18 cellular contexts compared by ENCODE assay signal in the genomic region with DNA sequence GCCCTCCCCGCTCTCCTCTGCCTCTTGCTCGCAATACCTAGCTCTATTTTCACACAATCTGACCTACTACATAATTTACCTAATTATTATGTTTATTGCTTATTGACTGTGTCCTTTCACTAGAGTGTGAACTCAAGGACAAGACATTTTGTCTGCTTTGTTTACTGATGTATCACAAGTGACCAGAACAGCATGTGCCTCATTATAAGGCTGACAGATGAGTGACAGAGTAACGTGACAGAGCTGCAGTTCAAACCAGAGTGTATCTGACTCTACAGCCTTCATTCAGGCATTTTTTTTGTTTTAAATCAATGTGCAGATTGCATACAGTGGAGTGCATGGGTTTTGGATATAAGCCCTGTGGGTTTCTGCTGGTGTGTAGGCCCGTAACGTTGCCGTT.
DNase-seq lines count a peak whose midpoint lies in the region; ATAC-seq and TF ChIP-seq lines count a peak whose summit lies in the region.
"Had no signal": no experiment of that assay in that cellular context is flagged by ENCODE, and none has a peak within 500 bp of the region (broad histone marks: within the 10 kb centered on the region; RNA-seq: fewer than 3 reads in every experiment).

No MANE protein-coding gene starts in this region.

- H3K4me3 ChIP-seq in osteoblast (ENCODE audit: insufficient read depth, low read length) = no peak overlapping the region
- H3K4me3 ChIP-seq: A549, Peyer's patch, SJSA1 had no signal

- peaks cover 69% of the 10 kb centered on the region for H3K4me1 Mint-ChIP-seq in activated T-cell treated with anti-CD3 and anti-CD28 coated beads, Interleukin-2, amount 50 U/mL, for 24 hours (ENCODE audit: low read depth)
- H3K4me1 Mint-ChIP-seq in CD4-positive, alpha-beta T cell (ENCODE audit: low read depth) = peaks cover 68% of the 10 kb centered on the region
- peaks cover 6% of the 10 kb centered on the region for H3K4me1 Mint-ChIP-seq in glutamatergic neuron (ENCODE audit: low read depth, unreplicated experiment)
- H3K4me1 Mint-ChIP-seq in natural killer cell treated with Interleukin-12 subunit alpha and Interleukin-12 subunit beta and Interleukin-15 and Interleukin-18, amount 100 ng/mL, for 72 hours (ENCODE audit: low read depth in 2 of 2) = peaks cover 29 to 39% of the 10 kb centered on the region in 2 donors

- no peak overlapping the region for H2AFZ ChIP-seq in osteoblast (ENCODE audit: low read length)

- no peak overlapping the region for H3K27ac ChIP-seq in CD4-positive, alpha-beta T cell (ENCODE audit: low read depth, low read length)
- H3K27ac ChIP-seq in osteoblast (ENCODE audit: low read depth, low read length) = no peak overlapping the region
- H3K27ac ChIP-seq: A549, Peyer's patch, SJSA1 had no signal

- peak overlapping the region; percentile 5 for H3K27ac Mint-ChIP-seq in activated T-cell treated with anti-CD3 and anti-CD28 coated beads, Interleukin-2, amount 50 U/mL, for 24 hours
- H3K27ac Mint-ChIP-seq in CD4-positive, alpha-beta T cell = peak overlapping the region; percentile 49
- no peak overlapping the region for H3K27ac Mint-ChIP-seq in glutamatergic neuron (ENCODE audit: unreplicated experiment)
- no peak overlapping the region for H3K27ac Mint-ChIP-seq in natural killer cell treated with Interleukin-12 subunit alpha and Interleukin-12 subunit beta and Interleukin-15 and Interleukin-18, amount 100 ng/mL, for 72 hours

- H3K4me3 Mint-ChIP-seq in activated T-cell treated with anti-CD3 and anti-CD28 coated beads, Interleukin-2, amount 50 U/mL, for 24 hours = no peak overlapping the region
- H3K4me3 Mint-ChIP-seq in CD4-positive, alpha-beta T cell = no peak overlapping the region
- H3K4me3 Mint-ChIP-seq in glutamatergic neuron (ENCODE audit: unreplicated experiment) = peak overlapping the region; percentile 46
- no peak overlapping the region for H3K4me3 Mint-ChIP-seq in natural killer cell treated with Interleukin-12 subunit alpha and Interleukin-12 subunit beta and Interleukin-15 and Interleukin-18, amount 100 ng/mL, for 72 hours

- ATAC-seq in CD4-positive, alpha-beta T cell (ENCODE audit: poor library complexity) = no peak
- ATAC-seq in HG03095 (IDR thresholded peaks at IDR 0.05; ENCODE audit: unreplicated experiment) = no peak
- ATAC-seq in natural killer cell treated with Interleukin-12 subunit alpha and Interleukin-12 subunit beta and Interleukin-15 and Interleukin-18, amount 100 ng/mL, for 72 hours = no peak
- ATAC-seq: A549 had no signal

- CTCF ChIA-PET in CD4-positive, alpha-beta T cell (lab: Charles Lee) = interaction anchor here (1.2 kb wide), 1 partner anchor 12 kb away, joined by 3 read pairs; no protein-coding TSS in a partner anchor

- TF ChIP-seq CTCF in CD4-positive, alpha-beta T cell (IDR thresholded peaks at IDR 0.05) = no peak
- TF ChIP-seq CTCF in glutamatergic neuron (IDR thresholded peaks at IDR 0.05; ENCODE audit: partially characterized antibody, unreplicated experiment) (no peak), osteoblast (IDR thresholded peaks at IDR 0.05; ENCODE audit: extremely low read depth, low read depth, low read length) (no peak)

- H3K9me3 ChIP-seq in CD4-positive, alpha-beta T cell (ENCODE audit: control insufficient read depth, low read length) = no peaks in the 10 kb centered on the region
- no peaks in the 10 kb centered on the region for H3K9me3 ChIP-seq in osteoblast (ENCODE audit: low read depth, low read length)
- H3K9me3 ChIP-seq: A549, Peyer's patch, SJSA1 had no signal

- no peaks in the 10 kb centered on the region for H3K9me3 Mint-ChIP-seq in activated T-cell treated with anti-CD3 and anti-CD28 coated beads, Interleukin-2, amount 50 U/mL, for 24 hours
- no peaks in the 10 kb centered on the region for H3K9me3 Mint-ChIP-seq in CD4-positive, alpha-beta T cell
- H3K9me3 Mint-ChIP-seq in glutamatergic neuron (ENCODE audit: unreplicated experiment) = peaks cover 5% of the 10 kb centered on the region
- H3K9me3 Mint-ChIP-seq in natural killer cell treated with Interleukin-12 subunit alpha and Interleukin-12 subunit beta and Interleukin-15 and Interleukin-18, amount 100 ng/mL, for 72 hours = no peaks in the 10 kb centered on the region

- H3K79me2 ChIP-seq in osteoblast (ENCODE audit: insufficient read depth, low read length) = peaks cover 71% of the 10 kb centered on the region

- no peaks in the 10 kb centered on the region for H3K27me3 Mint-ChIP-seq in activated T-cell treated with anti-CD3 and anti-CD28 coated beads, Interleukin-2, amount 50 U/mL, for 24 hours
- H3K27me3 Mint-ChIP-seq in CD4-positive, alpha-beta T cell = no peaks in the 10 kb centered on the region
- H3K27me3 Mint-ChIP-seq in glutamatergic neuron (ENCODE audit: unreplicated experiment) = peaks cover 2% of the 10 kb centered on the region
- no peaks in the 10 kb centered on the region for H3K27me3 Mint-ChIP-seq in natural killer cell treated with Interleukin-12 subunit alpha and Interleukin-12 subunit beta and Interleukin-15 and Interleukin-18, amount 100 ng/mL, for 72 hours

- no peaks in the 10 kb centered on the region for H3K36me3 ChIP-seq in osteoblast (ENCODE audit: insufficient read depth, low read length)
- H3K36me3 ChIP-seq: Peyer's patch, SJSA1 had no signal

- POLR2A ChIA-PET in CD4-positive, alpha-beta T cell (lab: Charles Lee) = no interaction called here

- DNase-seq in activated T-cell treated with anti-CD3 and anti-CD28 coated beads, Interleukin-2, amount 50 U/mL, for 24 hours = no peak
- DNase-seq in activated T-cell treated with anti-CD3 and anti-CD28 coated beads for 4 hours (no peak), NCI-H1417 (lab: John Stamatoyannopoulos, UW) (peak in 2 of 3 experiments; percentile 48 to 85), glutamatergic neuron (no peak), osteoblast (ENCODE audit: insufficient read length, low spot score, missing footprints) (no peak)
- no peak for DNase-seq in CD4-positive, alpha-beta T cell
- no peak for DNase-seq in natural killer cell treated with Interleukin-12 subunit alpha and Interleukin-12 subunit beta and Interleukin-15 and Interleukin-18, amount 100 ng/mL, for 72 hours (ENCODE audit: low spot score)
- DNase-seq: DMS79 treated with DMSO at 0.1 percent for 48 hours; KG1; MV-4-11; NCI-H2029; NCI-H2171; NCI-H526 treated with DMSO at 0.1 percent for 48 hours; NK-92 treated with Interleukin-12 subunit alpha and Interleukin-12 subunit beta, amount 100 ng/mL, for 24 hours; Peyer's patch had no signal

- peaks cover 50% of the 10 kb centered on the region for H3K36me3 Mint-ChIP-seq in activated T-cell treated with anti-CD3 and anti-CD28 coated beads, Interleukin-2, amount 50 U/mL, for 24 hours (ENCODE audit: low read depth)
- H3K36me3 Mint-ChIP-seq in CD4-positive, alpha-beta T cell (ENCODE audit: low read depth) = peaks cover 83% of the 10 kb centered on the region
- peaks cover 6% of the 10 kb centered on the region for H3K36me3 Mint-ChIP-seq in glutamatergic neuron (ENCODE audit: unreplicated experiment)
- H3K36me3 Mint-ChIP-seq in natural killer cell treated with Interleukin-12 subunit alpha and Interleukin-12 subunit beta and Interleukin-15 and Interleukin-18, amount 100 ng/mL, for 72 hours = no peaks in the 10 kb centered on the region

- no peaks in the 10 kb centered on the region for H3K27me3 ChIP-seq in CD4-positive, alpha-beta T cell (ENCODE audit: control insufficient read depth, insufficient read depth, low read length)
- H3K27me3 ChIP-seq in osteoblast (ENCODE audit: insufficient read depth, low read length) = no peaks in the 10 kb centered on the region
- H3K27me3 ChIP-seq: Peyer's patch, SJSA1 had no signal

- no peak overlapping the region for H3K4me2 ChIP-seq in osteoblast (ENCODE audit: insufficient read depth, low read length)
- H3K4me2 ChIP-seq: A549 had no signal

- intact Hi-C loops in CD4-positive, alpha-beta T cell (cut with DNase I, micrococcal nuclease) = no loop called here

- peaks cover 57% of the 10 kb centered on the region for H4K20me1 ChIP-seq in osteoblast (ENCODE audit: insufficient read depth, low read length)

- peaks cover 13% of the 10 kb centered on the region for H3K4me1 ChIP-seq in osteoblast (ENCODE audit: insufficient read depth, low read length)
- H3K4me1 ChIP-seq: Peyer's patch had no signal

Comparison
In these comparisons a context has a peak if more than half of its experiments do, and no peak if none do; other contexts are left out.
1. DNase-seq: peak in NCI-H1417 (2 of 3); none in activated T-cell treated with anti-CD3 and anti-CD28 coated beads, Interleukin-2, amount 50 U/mL, for 24 hours (single experiment), activated T-cell treated with anti-CD3 and anti-CD28 coated beads for 4 hours (single experiment), CD4-positive, alpha-beta T cell (0 of 10), glutamatergic neuron (single experiment), osteoblast (single experiment) and natural killer cell treated with Interleukin-12 subunit alpha and Interleukin-12 subunit beta and Interleukin-15 and Interleukin-18, amount 100 ng/mL, for 72 hours (single experiment).
2. H3K27ac Mint-ChIP-seq: peak in activated T-cell treated with anti-CD3 and anti-CD28 coated beads, Interleukin-2, amount 50 U/mL, for 24 hours (single experiment) and CD4-positive, alpha-beta T cell (single experiment); none in glutamatergic neuron (single experiment) and natural killer cell treated with Interleukin-12 subunit alpha and Interleukin-12 subunit beta and Interleukin-15 and Interleukin-18, amount 100 ng/mL, for 72 hours (0 of 2).